1 cellular context compared by ENCODE assay signal in the genomic region with DNA sequence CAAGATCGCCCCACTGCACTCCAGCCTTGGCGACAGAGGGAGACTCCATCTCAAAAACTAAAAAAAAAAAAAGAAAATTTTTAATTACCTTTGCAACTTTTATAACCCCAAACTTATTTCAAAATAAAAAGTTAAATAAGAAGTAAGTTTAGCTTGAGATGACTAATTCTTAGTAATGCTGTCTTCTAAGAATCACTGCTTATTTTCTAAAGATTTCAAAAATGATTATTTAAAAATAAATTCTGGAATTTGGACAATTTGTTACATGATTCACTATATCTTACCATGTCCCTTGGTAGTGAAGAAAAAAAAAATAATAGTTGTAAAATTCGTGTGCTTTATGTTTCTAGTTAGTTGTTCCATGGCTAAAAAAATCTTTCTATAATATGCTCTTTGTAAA.
TF ChIP-seq lines count a peak whose summit lies in the region.

No MANE protein-coding gene starts in this region.

TF ChIP-seq in SK-N-SH treated with all-trans-retinoic acid at 6 μM for 48 hours, 23 proteins besides CTCF, POLR2A, EP300 and RAD21 (continued from another document):
- TF ChIP-seq ZC3H10 (CRISPR knock-in tag; IDR thresholded peaks at IDR 0.05) (no peak), CSDC2 (CRISPR knock-in tag; IDR thresholded peaks at IDR 0.05) (no peak), ZNF8 (CRISPR knock-in tag; IDR thresholded peaks at IDR 0.05) (no peak)
